Comparison of ENCODE assay signal across 8 cellular contexts in genomic region chr13:44437356-44438233, GRCh38.
A peak's percentile ranks its signal among the peaks of the same experiment; 100 is the strongest.
DNase-seq lines count a peak whose midpoint lies in the region; ATAC-seq, FAIRE-seq and TF ChIP-seq lines count a peak whose summit lies in the region.

No MANE protein-coding gene starts in this region.

- TF ChIP-seq CTCF in AG09309 (IDR thresholded peaks at IDR 0.05; ENCODE audit: control insufficient read depth, insufficient read depth, low read depth, low read length, missing control alignments) = peak; percentile 17
- TF ChIP-seq CTCF in breast epithelium (IDR thresholded peaks at IDR 0.05) = peak; percentile 38 to 67 (median 65)

- peak overlapping the region; percentile 68; the same call in 1 of the 2 replicates for H3K4me3 ChIP-seq in AG09309 (ENCODE audit: control insufficient read depth, low read depth, low read length)
- H3K4me3 ChIP-seq in breast epithelium = peak overlapping the region; percentile 58 to 84 (median 81)

- H3K9me3 ChIP-seq in breast epithelium = no peaks in the 10 kb centered on the region

- no peaks in the 10 kb centered on the region for H3K36me3 ChIP-seq in breast epithelium

- intact Hi-C loops in breast epithelium (cut with DNase I; ENCODE audit: low total_unique reads) = loop anchor here (2.0 kb wide), 1 partner anchor 27 kb away; no protein-coding TSS in a partner anchor

- no peaks in the 10 kb centered on the region for H3K4me1 ChIP-seq in breast epithelium

- ATAC-seq in HG03520 (IDR thresholded peaks at IDR 0.05; ENCODE audit: unreplicated experiment) (no peak), HG03432 (IDR thresholded peaks at IDR 0.05; ENCODE audit: unreplicated experiment) (no peak)

- H3K27ac ChIP-seq in breast epithelium (peak overlapping the region; percentile 98 to 99), temporal lobe (ENCODE audit: low read depth, low read length) (peak overlapping the region; percentile 83)

- no peak for TF ChIP-seq POLR2A in breast epithelium (IDR thresholded peaks at IDR 0.05)

- DNase-seq in AG09309 (ENCODE audit: low read depth) = no peak
- DNase-seq in GM18507 (ENCODE audit: extremely low spot score, insufficient read length, low read depth) = no peak
- peak; percentile 64 for DNase-seq in NCI-H69 (lab: John Stamatoyannopoulos, UW)
- DNase-seq in breast epithelium (ENCODE audit: low spot score in 2 of 2) = no peak
- DNase-seq in kidney tubule cell (ENCODE audit: low spot score) = peak; percentile 65

- FAIRE-seq in GM18507 (lab: Jason Lieb, UNC) = peak; percentile 71

- no peaks in the 10 kb centered on the region for H3K27me3 ChIP-seq in breast epithelium

Comparison
In these comparisons a context has a peak if more than half of its experiments do, and no peak if none do; other contexts are left out.
1. DNase-seq: peak in NCI-H69 (single experiment) and kidney tubule cell (single experiment); none in AG09309 (single experiment), GM18507 (single experiment) and breast epithelium (0 of 2).